ENCODE assay signal across 14 cellular contexts in the genomic region with DNA sequence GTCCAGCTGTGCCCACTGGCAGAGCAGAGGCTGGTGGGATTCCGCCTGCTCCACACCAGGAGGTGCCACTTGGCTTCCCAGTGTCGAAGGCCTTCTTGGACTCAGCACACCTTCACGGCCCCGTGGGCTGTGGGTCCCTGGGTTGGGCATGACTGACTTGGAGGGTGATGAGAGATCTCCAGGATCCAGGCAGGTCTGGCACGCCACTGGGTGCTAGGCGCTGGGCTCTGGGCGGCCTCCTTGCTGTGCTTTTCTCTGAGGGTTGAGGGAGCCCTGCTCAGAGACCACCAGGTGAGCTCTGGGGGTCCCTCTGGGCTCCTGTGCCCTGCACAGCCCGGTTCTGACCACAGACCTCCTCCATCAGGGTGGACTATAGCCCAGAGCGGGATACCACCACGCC.
"Had no signal": no experiment of that assay in that cellular context is flagged by ENCODE, and none has a peak within 500 bp of the region (broad histone marks: within the 10 kb centered on the region; RNA-seq: fewer than 3 reads in every experiment).

No MANE protein-coding gene starts in this region.

- DNase-seq: colonic mucosa; dermis blood vessel endothelial cell; erythroblast; foreskin keratinocyte; kidney; left colon; mesendoderm; naive B cell; psoas muscle; stimulated activated CD4-positive, alpha-beta T cell treated with anti-CD3 and anti-CD28 coated beads, Interleukin-2, amount 100 ng/mL, for 48 hours; stimulated activated naive CD4-positive, alpha-beta T cell treated with Interleukin-2 at 50 U/mL for 16 hours; uterus had no signal

- H3K4me2 ChIP-seq: smooth muscle cell had no signal

- H3K36me3 ChIP-seq: colonic mucosa, uterus had no signal

- H3K4me3 ChIP-seq: colonic mucosa, psoas muscle, smooth muscle cell, uterus had no signal

- ATAC-seq: foreskin keratinocyte, left colon, psoas muscle had no signal

- H3K27ac ChIP-seq: colonic mucosa, foreskin keratinocyte, psoas muscle, uterus had no signal

- H3K4me1 ChIP-seq: uterus had no signal

- H3K9me3 ChIP-seq: colonic mucosa, psoas muscle, uterus had no signal

- H3K27me3 ChIP-seq: colonic mucosa, foreskin keratinocyte, uterus had no signal

- FAIRE-seq: endothelial cell of umbilical vein, kidney had no signal
